18 cellular contexts compared by ENCODE assay signal in genomic region chr1:112791723-112792104, GRCh38.
"Had no signal": no experiment of that assay in that cellular context is flagged by ENCODE, and none has a peak within 500 bp of the region (broad histone marks: within the 10 kb centered on the region; RNA-seq: fewer than 3 reads in every experiment).

No MANE protein-coding gene starts in this region.

- H3K27ac ChIP-seq: colonic mucosa, gastrocnemius medialis, neutrophil, sigmoid colon, spleen, testis had no signal

- ATAC-seq: activated CD4-positive, CD25-positive, alpha-beta regulatory T cell treated with anti-CD3 and anti-CD28 coated beads, Interleukin-2, amount 50 U/mL, for 24 hours; activated CD8-positive, alpha-beta T cell treated with anti-CD3 and anti-CD28 coated beads, Interleukin-2, amount 10 ng/mL, durations not matched to agents 7 days and 5 days; activated naive CD8-positive, alpha-beta T cell treated with anti-CD3 and anti-CD28 coated beads, Interleukin-2, amount 50 U/mL, for 24 hours; gastrocnemius medialis; left ventricle myocardium superior; naive thymus-derived CD8-positive, alpha-beta T cell; stimulated activated memory B cell treated with anti-CD40 and anti-IgM and Interleukin-4, amounts not matched to agents 10 μg/mL and 1 μg/mL and 100 μg/mL, for 72 hours had no signal

- H3K4me3 ChIP-seq: colonic mucosa, gastrocnemius medialis, sigmoid colon, spleen, testis had no signal

- H3K9me3 ChIP-seq: colonic mucosa, gastrocnemius medialis, neutrophil, sigmoid colon, spleen, testis had no signal

- H3K36me3 ChIP-seq: colonic mucosa, gastrocnemius medialis, neutrophil, sigmoid colon, spleen had no signal

- H3K27me3 ChIP-seq: colonic mucosa, gastrocnemius medialis, neutrophil, sigmoid colon, spleen, testis had no signal

- DNase-seq: activated CD4-positive, alpha-beta T cell treated with anti-CD3 and anti-CD28 coated beads, Interleukin-2, amount 10 ng/mL, durations not matched to agents 7 days and 5 days; activated CD8-positive, alpha-beta T cell treated with anti-CD3 and anti-CD28 coated beads, Interleukin-2, amount 10 ng/mL, durations not matched to agents 7 days and 5 days; activated naive CD4-positive, alpha-beta T cell treated with anti-CD3 and anti-CD28 coated beads for 36 hours; activated naive CD8-positive, alpha-beta T cell treated with anti-CD3 and anti-CD28 coated beads, Interleukin-2, amount 50 U/mL, for 24 hours; activated T-cell treated with anti-CD3 and anti-CD28 coated beads, Interleukin-2, amount 50 U/mL, for 24 hours; anterior cingulate cortex; colonic mucosa; gastrocnemius medialis; head of caudate nucleus; left ventricle myocardium superior; naive thymus-derived CD8-positive, alpha-beta T cell; sigmoid colon; spleen; stimulated activated CD4-positive, alpha-beta T cell treated with anti-CD3 and anti-CD28 coated beads, Interleukin-4, amount 100 ng/mL, for 4 hours; testis had no signal

- H3K4me1 ChIP-seq: colonic mucosa, gastrocnemius medialis, sigmoid colon, spleen had no signal
